ENCODE assay signal across 8 cellular contexts in genomic region chr19:35868172-35868822, GRCh38. TPM values are rescaled to one million over a fixed set of nuclear protein-coding genes. Genes with fewer than 3 reads are reported as not detected.
DNase-seq lines count a peak whose midpoint lies in the region; ATAC-seq lines count a peak whose summit lies in the region.

Gene APLP1, plus strand, starts transcription at chr19:35868574. Its CDS starts 63 bp downstream, at chr19:35868637.

- H3K4me1 Mint-ChIP-seq in naive B cell = peaks cover 20 to 24% (median 21%) of the 10 kb centered on the region in 3 donors
- peaks cover 14% of the 10 kb centered on the region for H3K4me1 Mint-ChIP-seq in stimulated activated naive CD8-positive, alpha-beta T cell treated with anti-CD3 and anti-CD28 coated beads, Interleukin-15, Interleukin-2, amounts not matched to agents 100 ng/mL and 50 ng/mL, for 24 hours (ENCODE audit: low read depth)

- H3K27me3 Mint-ChIP-seq in naive B cell = peaks cover 32 to 87% (median 84%) of the 10 kb centered on the region in 3 donors
- H3K27me3 Mint-ChIP-seq in stimulated activated naive CD8-positive, alpha-beta T cell treated with anti-CD3 and anti-CD28 coated beads, Interleukin-15, Interleukin-2, amounts not matched to agents 100 ng/mL and 50 ng/mL, for 24 hours = peaks cover 42% of the 10 kb centered on the region

- peaks cover 0 to 6% (median 0%) of the 10 kb centered on the region in 7 donors for H3K9me3 Mint-ChIP-seq in naive B cell
- H3K9me3 Mint-ChIP-seq in stimulated activated naive CD8-positive, alpha-beta T cell treated with anti-CD3 and anti-CD28 coated beads, Interleukin-15, Interleukin-2, amounts not matched to agents 100 ng/mL and 50 ng/mL, for 24 hours = no peaks in the 10 kb centered on the region

- peak; percentile 65 for ATAC-seq in esophagus mucosa
- peak; percentile 55 to 59 for ATAC-seq in naive B cell (ENCODE audit: low read depth in 2 of 2)
- ATAC-seq in GM21390 (IDR thresholded peaks at IDR 0.05; ENCODE audit: unreplicated experiment) = no peak

- H3K4me3 Mint-ChIP-seq in naive B cell = peak within 1 kb of the TSS; percentile 19 to 86 (median 73)
- peak within 1 kb of the TSS; percentile 33 for H3K4me3 Mint-ChIP-seq in stimulated activated naive CD8-positive, alpha-beta T cell treated with anti-CD3 and anti-CD28 coated beads, Interleukin-15, Interleukin-2, amounts not matched to agents 100 ng/mL and 50 ng/mL, for 24 hours

- peaks cover 0 to 12% of the 10 kb centered on the region in 2 donors for H3K36me3 Mint-ChIP-seq in naive B cell
- no peaks in the 10 kb centered on the region for H3K36me3 Mint-ChIP-seq in stimulated activated naive CD8-positive, alpha-beta T cell treated with anti-CD3 and anti-CD28 coated beads, Interleukin-15, Interleukin-2, amounts not matched to agents 100 ng/mL and 50 ng/mL, for 24 hours (ENCODE audit: low read depth)

- peak within 1 kb of the TSS in 2 of 6 donors; percentile 45 to 56 for H3K27ac Mint-ChIP-seq in naive B cell
- no peak within 1 kb of the TSS for H3K27ac Mint-ChIP-seq in stimulated activated naive CD8-positive, alpha-beta T cell treated with anti-CD3 and anti-CD28 coated beads, Interleukin-15, Interleukin-2, amounts not matched to agents 100 ng/mL and 50 ng/mL, for 24 hours

- peak; percentile 81 for DNase-seq in AG08395 (ENCODE audit: low spot score)
- DNase-seq in H4 (ENCODE audit: low spot score) = peak; percentile 61
- peak; percentile 85 for DNase-seq in NCI-H748 (lab: John Stamatoyannopoulos, UW; ENCODE audit: unreplicated experiment)
- peak; percentile 75 for DNase-seq in activated T-cell treated with anti-CD3 and anti-CD28 coated beads, Interleukin-2, amount 50 U/mL, for 1 hour
- no peak for DNase-seq in naive B cell

RNA-seq across cellular contexts. Expression of gene APLP1, which starts in this region (rescaled TPM):
- 28.7 and 45.8 TPM in 2 replicates for total RNA-seq in H4 (2014; rRNA removed; shearing (Covaris generic))
- 0.84 TPM for total RNA-seq in esophagus mucosa
- polyA plus RNA-seq in naive B cell (ENCODE audit: low read depth in 6 of 6) = not detected

Comparison
In these comparisons a context has a peak if more than half of its experiments do, and no peak if none do; other contexts are left out.
1. RNA of gene APLP1 (total RNA-seq): 28.7 to 45.8 TPM in H4; 0.84 TPM in esophagus mucosa (single experiment); every median in the first group is over 10 times any median in the second.
2. Peak in ATAC-seq in esophagus mucosa; RNA of the gene not detected or under 1 TPM.
3. Peak in ATAC-seq in naive B cell; RNA of the gene not detected or under 1 TPM.